ENCODE assay signal across 21 cellular contexts in genomic region chr12:50477241-50477832, GRCh38. TPM values are rescaled to one million over a fixed set of nuclear protein-coding genes. Genes with fewer than 3 reads are reported as not detected.
DNase-seq lines count a peak whose midpoint lies in the region; ATAC-seq and TF ChIP-seq lines count a peak whose summit lies in the region.
"Had no signal": no experiment of that assay in that cellular context is flagged by ENCODE, and none has a peak within 500 bp of the region (broad histone marks: within the 10 kb centered on the region; RNA-seq: fewer than 3 reads in every experiment).

No MANE protein-coding gene starts in this region.

- peak overlapping the region; percentile 65 for H3K27ac Mint-ChIP-seq in activated T-cell treated with anti-CD3 and anti-CD28 coated beads, Interleukin-2, amount 50 U/mL, for 72 hours
- peak overlapping the region; percentile 66; the same call in 1 of the 2 replicates for H3K27ac Mint-ChIP-seq in WTC11
- H3K27ac Mint-ChIP-seq: B cell, CD14-positive monocyte, T-cell had no signal

- no peaks in the 10 kb centered on the region for H3K27me3 Mint-ChIP-seq in activated T-cell treated with anti-CD3 and anti-CD28 coated beads, Interleukin-2, amount 50 U/mL, for 72 hours (ENCODE audit: low read depth)
- no peaks in the 10 kb centered on the region for H3K27me3 Mint-ChIP-seq in WTC11 (ENCODE audit: low read depth)
- H3K27me3 Mint-ChIP-seq: B cell, T-cell had no signal

- H3K36me3 Mint-ChIP-seq in activated T-cell treated with anti-CD3 and anti-CD28 coated beads, Interleukin-2, amount 50 U/mL, for 72 hours (ENCODE audit: insufficient read depth in 2 of 2), result peaks cover 5 to 23% of the 10 kb centered on the region in 2 donors
- H3K36me3 Mint-ChIP-seq in WTC11, result peaks cover 47% of the 10 kb centered on the region

- H3K9me3 Mint-ChIP-seq in activated T-cell treated with anti-CD3 and anti-CD28 coated beads, Interleukin-2, amount 50 U/mL, for 72 hours, result no peaks in the 10 kb centered on the region
- no peaks in the 10 kb centered on the region for H3K9me3 Mint-ChIP-seq in WTC11
- H3K9me3 Mint-ChIP-seq: CD14-positive monocyte, T-cell had no signal

- DNase-seq in activated T-cell treated with anti-CD3 and anti-CD28 coated beads, Interleukin-2, amount 50 U/mL, for 72 hours, result no peak
- DNase-seq in activated T-cell treated with anti-CD3 and anti-CD28 coated beads for 4 hours, result no peak
- no peak for DNase-seq in WTC11 (ENCODE audit: low spot score)
- no peak for DNase-seq in NCI-H1417 (lab: John Stamatoyannopoulos, UW)
- DNase-seq: GOT3, HCEC 1CT, KG1, NCI-H1092 treated with DMSO at 0.1 percent for 48 hours, NCI-H146, NCI-H2029, NCI-H226, NCI-H510A treated with DMSO at 0.1 percent for 48 hours, NCI-H748 treated with DMSO at 0.1 percent for 48 hours, SJCRH30, T-cell had no signal

- no peak for TF ChIP-seq CTCF in WTC11 (IDR thresholded peaks at IDR 0.05)

- H3K4me3 Mint-ChIP-seq in activated T-cell treated with anti-CD3 and anti-CD28 coated beads, Interleukin-2, amount 50 U/mL, for 72 hours, result no peak overlapping the region
- H3K4me3 Mint-ChIP-seq in WTC11, result no peak overlapping the region
- H3K4me3 Mint-ChIP-seq: B cell, CD14-positive monocyte, T-cell had no signal

- POLR2A ChIA-PET in WTC11 (lab: Charles Lee), result no interaction called here

- CTCF ChIA-PET in WTC11 (lab: Charles Lee), result no interaction called here

- H3K4me1 Mint-ChIP-seq in activated T-cell treated with anti-CD3 and anti-CD28 coated beads, Interleukin-2, amount 50 U/mL, for 72 hours (ENCODE audit: low read depth), result no peaks in the 10 kb centered on the region
- H3K4me1 Mint-ChIP-seq in WTC11, result peaks cover 8% of the 10 kb centered on the region
- H3K4me1 Mint-ChIP-seq: B cell, CD14-positive monocyte, T-cell had no signal

- ATAC-seq in activated T-cell treated with anti-CD3 and anti-CD28 coated beads, Interleukin-2, amount 50 U/mL, for 72 hours (replicated peaks in 1 of 2), result peak; percentile 47 to 75
- peak; percentile 73 for ATAC-seq in HG02610 (IDR thresholded peaks at IDR 0.05; ENCODE audit: unreplicated experiment)
- ATAC-seq in WTC11, result no peak
- ATAC-seq in GM18870 (IDR thresholded peaks at IDR 0.05; ENCODE audit: unreplicated experiment), result no peak
- ATAC-seq in HG03460 (IDR thresholded peaks at IDR 0.05; ENCODE audit: unreplicated experiment), result no peak
- ATAC-seq: A549, T-cell had no signal

TF ChIP-seq in WTC11, 78 proteins besides CTCF, POLR2A, EP300 and RAD21:
- no peak for TF ChIP-seq JUN (CRISPR knock-in tag; IDR thresholded peaks at IDR 0.05)
- no peak for TF ChIP-seq FOXP1 (CRISPR knock-in tag; IDR thresholded peaks at IDR 0.05; ENCODE audit: borderline replicate concordance)
- no peak for TF ChIP-seq E2F1 (CRISPR knock-in tag; IDR thresholded peaks at IDR 0.05)
- no peak for TF ChIP-seq MXD4 (CRISPR knock-in tag; IDR thresholded peaks at IDR 0.05; ENCODE audit: borderline replicate concordance)
- TF ChIP-seq RORB (CRISPR knock-in tag; IDR thresholded peaks at IDR 0.05), result no peak
- no peak for TF ChIP-seq SP1 (CRISPR knock-in tag; conservative IDR thresholded peaks at IDR 0.05)
- TF ChIP-seq NFATC4 (CRISPR knock-in tag; IDR thresholded peaks at IDR 0.05), result no peak
- TF ChIP-seq NR3C1 (CRISPR knock-in tag; conservative IDR thresholded peaks at IDR 0.05; ENCODE audit: low read depth), result no peak
- TF ChIP-seq, protein P1, sequence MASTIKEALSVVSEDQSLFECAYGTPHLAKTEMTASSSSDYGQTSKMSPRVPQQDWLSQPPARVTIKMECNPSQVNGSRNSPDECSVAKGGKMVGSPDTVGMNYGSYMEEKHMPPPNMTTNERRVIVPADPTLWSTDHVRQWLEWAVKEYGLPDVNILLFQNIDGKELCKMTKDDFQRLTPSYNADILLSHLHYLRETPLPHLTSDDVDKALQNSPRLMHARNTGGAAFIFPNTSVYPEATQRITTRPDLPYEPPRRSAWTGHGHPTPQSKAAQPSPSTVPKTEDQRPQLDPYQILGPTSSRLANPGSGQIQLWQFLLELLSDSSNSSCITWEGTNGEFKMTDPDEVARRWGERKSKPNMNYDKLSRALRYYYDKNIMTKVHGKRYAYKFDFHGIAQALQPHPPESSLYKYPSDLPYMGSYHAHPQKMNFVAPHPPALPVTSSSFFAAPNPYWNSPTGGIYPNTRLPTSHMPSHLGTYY (CRISPR knock-in tag; IDR thresholded peaks at IDR 0.05), result no peak
- TF ChIP-seq KAT7 (CRISPR knock-in tag; IDR thresholded peaks at IDR 0.05; ENCODE audit: borderline replicate concordance), result no peak
- no peak for TF ChIP-seq ELF4 (CRISPR knock-in tag; IDR thresholded peaks at IDR 0.05; ENCODE audit: low read depth)
- no peak for TF ChIP-seq HMGXB4 (CRISPR knock-in tag; IDR thresholded peaks at IDR 0.05)
- TF ChIP-seq ZNF423 (CRISPR knock-in tag; IDR thresholded peaks at IDR 0.05), result no peak
- no peak for TF ChIP-seq MLX (CRISPR knock-in tag; IDR thresholded peaks at IDR 0.05)
- TF ChIP-seq CREB1 (CRISPR knock-in tag; IDR thresholded peaks at IDR 0.05), result no peak

RNA-seq across cellular contexts. Expression of gene DIP2B, which starts 27.4 kb away (rescaled TPM):
- total RNA-seq in activated T-cell treated with anti-CD3 and anti-CD28 coated beads, Interleukin-2, amount 50 U/mL, for 72 hours, result 10 to 100 TPM; 25.4 to 28.1 TPM
- total RNA-seq in WTC11 (2021), result 20.6 to 26.1 TPM (median 22.0 TPM) in 3 replicates

Comparison
In these comparisons a context has a peak if more than half of its experiments do, and no peak if none do; other contexts are left out.
1. ATAC-seq: peak in activated T-cell treated with anti-CD3 and anti-CD28 coated beads, Interleukin-2, amount 50 U/mL, for 72 hours (2 of 2) and HG02610 (single experiment); none in WTC11 (single experiment), GM18870 (single experiment) and HG03460 (single experiment).